Comparison of ENCODE assay signal across 1 cellular context in genomic region chr20:36460648-36461599, GRCh38.
TF ChIP-seq lines count a peak whose summit lies in the region.

No MANE protein-coding gene starts in this region.

TF ChIP-seq in HepG2, 621 proteins besides CTCF, POLR2A, EP300 and RAD21 (continued from another document and continues in another):
- TF ChIP-seq SKIL (CRISPR knock-in tag; IDR thresholded peaks at IDR 0.05; ENCODE audit: borderline replicate concordance) (no peak), EHMT2 (IDR thresholded peaks at IDR 0.05; ENCODE audit: borderline replicate concordance, low read depth, low read length) (no peak; the same call in 1 of the 2 replicates), TIGD3 (CRISPR knock-in tag; IDR thresholded peaks at IDR 0.05; ENCODE audit: borderline replicate concordance) (no peak; the same call in 1 of the 2 replicates), ZNF562 (CRISPR knock-in tag; IDR thresholded peaks at IDR 0.05; ENCODE audit: borderline replicate concordance) (no peak; the same call in 1 of the 2 replicates), SOX13 (IDR thresholded peaks at IDR 0.05) (peak; percentile 35; the same call in 1 of the 2 replicates), SOX13 (CRISPR knock-in tag; conservative IDR thresholded peaks at IDR 0.05 in 1 of 2, IDR thresholded peaks at IDR 0.05 in 1 of 2) (peak in 1 of 2 experiments; percentile 46; a peak in 2 of 4 replicates), NFYC (CRISPR knock-in tag; IDR thresholded peaks at IDR 0.05) (no peak; the same call in 1 of the 2 replicates), ZNF576 (CRISPR knock-in tag; IDR thresholded peaks at IDR 0.05) (peak; percentile 97), ZBTB8A (CRISPR knock-in tag; IDR thresholded peaks at IDR 0.05; ENCODE audit: borderline replicate concordance, low read depth) (no peak), RBAK (CRISPR knock-in tag; IDR thresholded peaks at IDR 0.05) (no peak; the same call in 1 of the 2 replicates), GFI1 (CRISPR knock-in tag; IDR thresholded peaks at IDR 0.05; ENCODE audit: borderline replicate concordance) (no peak; the same call in 1 of the 2 replicates), GTF2F1 (IDR thresholded peaks at IDR 0.05; ENCODE audit: low read length) (no peak), ZNF546 (CRISPR knock-in tag; conservative IDR thresholded peaks at IDR 0.05) (peak; percentile 89), ZNF224 (CRISPR knock-in tag; IDR thresholded peaks at IDR 0.05) (no peak), SRF (IDR thresholded peaks at IDR 0.05; ENCODE audit: low read depth, low read length) (0 out of 2 replicates have a peak, but pooled peaks have one; percentile 2), RARA (CRISPR knock-in tag; IDR thresholded peaks at IDR 0.05) (peak; percentile 39; the same call in 1 of the 2 replicates), ZFP36L2 (CRISPR knock-in tag; IDR thresholded peaks at IDR 0.05) (0 out of 2 replicates have a peak, but pooled peaks have one; percentile 38), RFX1 (IDR thresholded peaks at IDR 0.05) (no peak), ZNF580 (CRISPR knock-in tag; IDR thresholded peaks at IDR 0.05; ENCODE audit: borderline replicate concordance, low read depth) (peak; percentile 82; the same call in 1 of the 2 replicates), SCMH1 (CRISPR knock-in tag; IDR thresholded peaks at IDR 0.05; ENCODE audit: borderline replicate concordance) (no peak), ZNF644 (CRISPR knock-in tag; IDR thresholded peaks at IDR 0.05; ENCODE audit: low read depth) (no peak), ZNF354B (CRISPR knock-in tag; IDR thresholded peaks at IDR 0.05) (no peak), ZNF530 (CRISPR knock-in tag; IDR thresholded peaks at IDR 0.05; ENCODE audit: low read depth) (no peak), ZBTB43 (CRISPR knock-in tag; conservative IDR thresholded peaks at IDR 0.05) (peak; percentile 79; the same call in 1 of the 2 replicates), GZF1 (CRISPR knock-in tag; IDR thresholded peaks at IDR 0.05) (no peak), ZNF460 (CRISPR knock-in tag; IDR thresholded peaks at IDR 0.05; ENCODE audit: borderline replicate concordance) (no peak), ZNF761 (CRISPR knock-in tag; conservative IDR thresholded peaks at IDR 0.05) (peak; percentile 86; the same call in 1 of the 2 replicates), ZXDC (CRISPR knock-in tag; IDR thresholded peaks at IDR 0.05) (no peak), POGZ (CRISPR knock-in tag; IDR thresholded peaks at IDR 0.05) (peak; percentile 88), TP53 (CRISPR knock-in tag; conservative IDR thresholded peaks at IDR 0.05) (peak; percentile 83), PREB (CRISPR knock-in tag; IDR thresholded peaks at IDR 0.05) (no peak), NFKBIZ (CRISPR knock-in tag; IDR thresholded peaks at IDR 0.05) (peak; percentile 58; the same call in 1 of the 2 replicates), PRDM15 (CRISPR knock-in tag; IDR thresholded peaks at IDR 0.05) (no peak), MTERF4 (CRISPR knock-in tag; IDR thresholded peaks at IDR 0.05) (peak; percentile 66; the same call in 1 of the 2 replicates), ZBTB21 (CRISPR knock-in tag; IDR thresholded peaks at IDR 0.05) (no peak), NCOR1 (IDR thresholded peaks at IDR 0.05; ENCODE audit: borderline replicate concordance, low read length) (no peak; the same call in 1 of the 2 replicates), IRX3 (CRISPR knock-in tag; IDR thresholded peaks at IDR 0.05; ENCODE audit: borderline replicate concordance, low read depth) (no peak), ZNF136 (CRISPR knock-in tag; IDR thresholded peaks at IDR 0.05; ENCODE audit: low read depth) (peak; percentile 98), MTF2 (CRISPR knock-in tag; IDR thresholded peaks at IDR 0.05; ENCODE audit: borderline replicate concordance) (no peak), FIP1L1 (IDR thresholded peaks at IDR 0.05; ENCODE audit: borderline replicate concordance, insufficient read depth, low read depth, low read length) (no peak), ZBTB33 (CRISPR knock-in tag; IDR thresholded peaks at IDR 0.05) (0 out of 2 replicates have a peak, but pooled peaks have one; percentile 52), ZBTB44 (CRISPR knock-in tag; IDR thresholded peaks at IDR 0.05) (no peak; the same call in 1 of the 2 replicates), FOXK2 (IDR thresholded peaks at IDR 0.05) (no peak)
